Comparison of ENCODE assay signal across 1 cellular context in genomic region chr4:48483006-48483776, GRCh38.
TF ChIP-seq lines count a peak whose summit lies in the region.

TSS of gene SLC10A4 (plus strand) at chr4:48483343. CDS start at chr4:48483562, 219 bp downstream.

TF ChIP-seq in HEK293, 187 proteins besides CTCF, POLR2A, EP300 and RAD21 (continued from another document):
- TF ChIP-seq ZBTB10 (tag by site-specific recombination; IDR thresholded peaks at IDR 0.05) (no peak), ZFHX2 (tag by site-specific recombination; conservative IDR thresholded peaks at IDR 0.05) (no peak), ZSCAN16 (tag by site-specific recombination; IDR thresholded peaks at IDR 0.05) (no peak), ZNF433 (tag by site-specific recombination; IDR thresholded peaks at IDR 0.05; ENCODE audit: low read depth) (no peak), ZNF202 (tag by site-specific recombination; IDR thresholded peaks at IDR 0.05; ENCODE audit: borderline replicate concordance) (no peak)
